ENCODE assay signal across 8 cellular contexts in the genomic region with DNA sequence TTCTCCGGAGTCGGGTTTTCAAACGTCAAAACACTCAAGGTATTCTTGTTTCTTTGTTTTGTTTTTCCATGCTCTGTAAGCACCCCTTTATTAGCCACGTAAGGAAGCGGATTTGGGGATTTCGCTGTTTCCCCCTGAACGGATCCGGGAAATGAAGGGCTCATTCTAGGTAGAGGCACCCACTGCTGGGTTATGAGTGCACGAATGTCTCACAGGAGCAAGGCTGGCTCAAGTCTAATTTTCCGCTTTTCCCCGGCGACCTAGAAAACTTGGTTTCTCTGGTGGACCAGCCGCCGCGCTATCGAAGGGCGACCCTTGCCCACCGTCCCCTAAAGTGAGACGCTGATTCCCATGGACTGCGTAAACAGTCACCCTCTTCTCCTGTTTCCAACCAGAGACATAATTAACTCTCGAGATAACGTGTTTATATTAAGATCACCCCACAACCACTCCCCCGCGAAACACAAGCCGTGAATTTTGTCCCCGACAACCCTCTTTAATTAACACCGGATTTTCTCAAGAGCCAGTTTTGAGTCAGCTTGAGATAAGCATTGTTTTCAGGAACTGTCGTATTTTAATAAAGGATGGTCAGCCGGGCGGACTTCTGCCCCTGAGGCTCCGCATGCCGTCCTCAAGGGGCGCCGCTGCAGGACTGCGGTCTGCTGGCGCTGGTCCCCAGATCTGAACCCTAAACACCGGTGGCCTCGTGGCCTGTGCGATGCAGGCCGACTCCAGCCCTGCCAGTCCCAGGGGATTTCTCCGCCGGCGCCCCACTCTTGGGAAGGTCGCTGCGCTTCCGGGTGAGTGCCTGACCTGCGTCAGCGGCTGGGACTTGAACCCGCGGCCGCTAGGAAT. TPM values are rescaled to one million over a fixed set of nuclear protein-coding genes. Genes with fewer than 3 reads are reported as not detected.
DNase-seq lines count a peak whose midpoint lies in the region; ATAC-seq and TF ChIP-seq lines count a peak whose summit lies in the region.

No MANE protein-coding gene starts in this region.

- H3K9ac ChIP-seq in HUES64 (ENCODE audit: low read depth, low read length), result no peak overlapping the region; the same call in 1 of the 2 replicates

- H3K4me3 ChIP-seq in AG04449 (ENCODE audit: low read depth, low read length), result peak overlapping the region; percentile 39
- H3K4me3 ChIP-seq in HUES64 (ENCODE audit: low read length), result peak overlapping the region; percentile 61
- peak overlapping the region; percentile 41 for H3K4me3 ChIP-seq in epithelial cell of esophagus (ENCODE audit: low read length)
- H3K4me3 ChIP-seq in mesodermal cell (ENCODE audit: extremely low read depth, insufficient read depth, low read length, poor library complexity, severe bottlenecking), result peak overlapping the region; percentile 49

- TF ChIP-seq CTCF in AG04449 (IDR thresholded peaks at IDR 0.05; ENCODE audit: insufficient read depth, low read length, missing control alignments) (peak; percentile 14), epithelial cell of esophagus (IDR thresholded peaks at IDR 0.05; ENCODE audit: insufficient read depth, low read depth, low read length, missing control alignments) (peak; percentile 19)

- ATAC-seq in activated CD4-positive, CD25-positive, alpha-beta regulatory T cell treated with anti-CD3 and anti-CD28 coated beads, Interleukin-2, amount 50 U/mL, for 24 hours, result no peak
- ATAC-seq in GM21381 (IDR thresholded peaks at IDR 0.05; ENCODE audit: unreplicated experiment), result no peak

- H3K36me3 ChIP-seq in HUES64 (ENCODE audit: insufficient read depth, low read length) (no peaks in the 10 kb centered on the region), mesodermal cell (ENCODE audit: control insufficient read depth, insufficient read depth, low read length) (no peaks in the 10 kb centered on the region)

- H3K9me3 ChIP-seq in HUES64 (ENCODE audit: insufficient read depth, low read depth, low read length) (no peaks in the 10 kb centered on the region), mesodermal cell (ENCODE audit: control insufficient read depth, low read length) (peaks cover 7% of the 10 kb centered on the region)

- no peak for DNase-seq in AG04449 (ENCODE audit: low read depth, low spot score)
- peak; percentile 0 for DNase-seq in epithelial cell of esophagus (ENCODE audit: low read depth)
- DNase-seq in ureter (ENCODE audit: low spot score), result peak; percentile 56
- DNase-seq in stimulated activated CD4-positive, alpha-beta T cell treated with anti-CD3 and anti-CD28 coated beads, Interleukin-4, amount 100 ng/mL, for 4 hours, result no peak

- H3K27ac ChIP-seq in HUES64 (ENCODE audit: low read depth, low read length) (no peak overlapping the region), mesodermal cell (ENCODE audit: low read depth, low read length, severe bottlenecking) (peak overlapping the region; percentile 8)

- H3K27me3 ChIP-seq in HUES64 (ENCODE audit: insufficient read depth, low read length), result peaks cover 56% of the 10 kb centered on the region

- 3% methylated on average over 51 of the region's 51 CpGs for WGBS in HUES64
- WGBS in mesodermal cell (ENCODE audit: insufficient coverage in 2 of 2), 2 experiments, result 9 to 10% methylated on average over 26 to 47 of the region's 51 CpGs

- CTCF ChIA-PET in AG04449 (lab: Yijun Ruan, JAX), result no interaction called here

- POLR2A ChIA-PET in AG04449 (lab: Yijun Ruan, JAX), result no interaction called here

- H3K4me1 ChIP-seq in HUES64 (ENCODE audit: insufficient read depth, low read length) (peaks cover 11% of the 10 kb centered on the region), mesodermal cell (ENCODE audit: control insufficient read depth, insufficient read depth, low read length, poor library complexity, severe bottlenecking) (no peaks in the 10 kb centered on the region)

RNA-seq across cellular contexts. Expression of a gene that starts 0.5 kb away (rescaled TPM):
- polyA plus RNA-seq in HUES64 (2013, experiment 1 of 2), result 0.05 TPM
- 0.06 TPM for polyA plus RNA-seq in HUES64 (2013, experiment 2 of 2)
- 0.41 TPM for polyA plus RNA-seq in mesodermal cell (2013, experiment 1 of 2)
- 0.35 TPM for polyA plus RNA-seq in mesodermal cell (2013, experiment 2 of 2)
- 22.1 TPM for total RNA-seq in ureter

Comparison
In these comparisons a context has a peak if more than half of its experiments do, and no peak if none do; other contexts are left out.
1. DNase-seq: peak in epithelial cell of esophagus (single experiment) and ureter (single experiment); none in AG04449 (single experiment) and stimulated activated CD4-positive, alpha-beta T cell treated with anti-CD3 and anti-CD28 coated beads, Interleukin-4, amount 100 ng/mL, for 4 hours (0 of 2).
2. Peak in every context shown above with its lines, with median percentiles within 50 percentile points of each other: H3K4me3 ChIP-seq.